In the genomic region with DNA sequence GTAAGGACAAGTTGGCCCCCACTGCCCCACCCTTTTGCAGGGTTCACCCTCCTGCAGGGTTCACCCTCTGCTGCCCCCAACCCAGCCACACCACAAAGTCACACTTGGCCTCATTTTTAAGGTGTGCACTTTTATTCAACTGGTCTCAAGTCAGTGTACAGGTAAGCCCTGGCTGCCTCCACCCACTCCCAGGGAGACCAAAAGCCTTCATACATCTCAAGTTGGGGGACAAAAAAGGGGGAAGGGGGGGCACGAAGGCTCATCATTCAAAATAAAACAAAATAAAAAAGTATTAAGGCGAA, we compare ENCODE assay signal across 1 cellular context.
TF ChIP-seq lines count a peak whose summit lies in the region.

No MANE protein-coding gene starts in this region.

TF ChIP-seq in K562, 482 proteins besides CTCF, POLR2A, EP300 and RAD21:
- peak; percentile 26; the same call in 1 of the 2 replicates for TF ChIP-seq ZNF224 (CRISPR knock-in tag; IDR thresholded peaks at IDR 0.05)
- TF ChIP-seq, protein P1, sequence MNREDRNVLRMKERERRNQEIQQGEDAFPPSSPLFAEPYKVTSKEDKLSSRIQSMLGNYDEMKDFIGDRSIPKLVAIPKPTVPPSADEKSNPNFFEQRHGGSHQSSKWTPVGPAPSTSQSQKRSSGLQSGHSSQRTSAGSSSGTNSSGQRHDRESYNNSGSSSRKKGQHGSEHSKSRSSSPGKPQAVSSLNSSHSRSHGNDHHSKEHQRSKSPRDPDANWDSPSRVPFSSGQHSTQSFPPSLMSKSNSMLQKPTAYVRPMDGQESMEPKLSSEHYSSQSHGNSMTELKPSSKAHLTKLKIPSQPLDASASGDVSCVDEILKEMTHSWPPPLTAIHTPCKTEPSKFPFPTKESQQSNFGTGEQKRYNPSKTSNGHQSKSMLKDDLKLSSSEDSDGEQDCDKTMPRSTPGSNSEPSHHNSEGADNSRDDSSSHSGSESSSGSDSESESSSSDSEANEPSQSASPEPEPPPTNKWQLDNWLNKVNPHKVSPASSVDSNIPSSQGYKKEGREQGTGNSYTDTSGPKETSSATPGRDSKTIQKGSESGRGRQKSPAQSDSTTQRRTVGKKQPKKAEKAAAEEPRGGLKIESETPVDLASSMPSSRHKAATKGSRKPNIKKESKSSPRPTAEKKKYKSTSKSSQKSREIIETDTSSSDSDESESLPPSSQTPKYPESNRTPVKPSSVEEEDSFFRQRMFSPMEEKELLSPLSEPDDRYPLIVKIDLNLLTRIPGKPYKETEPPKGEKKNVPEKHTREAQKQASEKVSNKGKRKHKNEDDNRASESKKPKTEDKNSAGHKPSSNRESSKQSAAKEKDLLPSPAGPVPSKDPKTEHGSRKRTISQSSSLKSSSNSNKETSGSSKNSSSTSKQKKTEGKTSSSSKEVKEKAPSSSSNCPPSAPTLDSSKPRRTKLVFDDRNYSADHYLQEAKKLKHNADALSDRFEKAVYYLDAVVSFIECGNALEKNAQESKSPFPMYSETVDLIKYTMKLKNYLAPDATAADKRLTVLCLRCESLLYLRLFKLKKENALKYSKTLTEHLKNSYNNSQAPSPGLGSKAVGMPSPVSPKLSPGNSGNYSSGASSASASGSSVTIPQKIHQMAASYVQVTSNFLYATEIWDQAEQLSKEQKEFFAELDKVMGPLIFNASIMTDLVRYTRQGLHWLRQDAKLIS (CRISPR knock-in tag; IDR thresholded peaks at IDR 0.05): peak; percentile 4; the same call in 1 of the 2 replicates
- TF ChIP-seq, protein P2, sequence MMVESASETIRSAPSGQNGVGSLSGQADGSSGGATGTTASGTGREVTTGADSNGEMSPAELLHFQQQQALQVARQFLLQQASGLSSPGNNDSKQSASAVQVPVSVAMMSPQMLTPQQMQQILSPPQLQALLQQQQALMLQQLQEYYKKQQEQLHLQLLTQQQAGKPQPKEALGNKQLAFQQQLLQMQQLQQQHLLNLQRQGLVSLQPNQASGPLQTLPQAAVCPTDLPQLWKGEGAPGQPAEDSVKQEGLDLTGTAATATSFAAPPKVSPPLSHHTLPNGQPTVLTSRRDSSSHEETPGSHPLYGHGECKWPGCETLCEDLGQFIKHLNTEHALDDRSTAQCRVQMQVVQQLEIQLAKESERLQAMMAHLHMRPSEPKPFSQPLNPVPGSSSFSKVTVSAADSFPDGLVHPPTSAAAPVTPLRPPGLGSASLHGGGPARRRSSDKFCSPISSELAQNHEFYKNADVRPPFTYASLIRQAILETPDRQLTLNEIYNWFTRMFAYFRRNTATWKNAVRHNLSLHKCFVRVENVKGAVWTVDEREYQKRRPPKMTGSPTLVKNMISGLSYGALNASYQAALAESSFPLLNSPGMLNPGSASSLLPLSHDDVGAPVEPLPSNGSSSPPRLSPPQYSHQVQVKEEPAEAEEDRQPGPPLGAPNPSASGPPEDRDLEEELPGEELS (CRISPR knock-in tag; IDR thresholded peaks at IDR 0.05; ENCODE audit: borderline replicate concordance): peak; percentile 55; the same call in 1 of the 2 replicates
- 0 out of 2 replicates have a peak, but pooled peaks have one; percentile 57 for TF ChIP-seq RERE (CRISPR knock-in tag; IDR thresholded peaks at IDR 0.05; ENCODE audit: borderline replicate concordance)
- TF ChIP-seq THRAP3 (IDR thresholded peaks at IDR 0.05; ENCODE audit: borderline replicate concordance): 0 out of 2 replicates have a peak, but pooled peaks have one; percentile 27
- TF ChIP-seq POLR2H (tag; IDR thresholded peaks at IDR 0.05; ENCODE audit: low read depth): peak; percentile 59; the same call in 1 of the 2 replicates
- peak; percentile 16 for TF ChIP-seq CHD1 (IDR thresholded peaks at IDR 0.05; ENCODE audit: low read length)
- 0 out of 2 replicates have a peak, but pooled peaks have one; percentile 39 for TF ChIP-seq FOXJ2 (tag; IDR thresholded peaks at IDR 0.05)
TF ChIP-seq in K562: peak in this region for 8; not testable (repeated sequence) for 474.
